ENCODE assay signal across 15 cellular contexts in the genomic region with DNA sequence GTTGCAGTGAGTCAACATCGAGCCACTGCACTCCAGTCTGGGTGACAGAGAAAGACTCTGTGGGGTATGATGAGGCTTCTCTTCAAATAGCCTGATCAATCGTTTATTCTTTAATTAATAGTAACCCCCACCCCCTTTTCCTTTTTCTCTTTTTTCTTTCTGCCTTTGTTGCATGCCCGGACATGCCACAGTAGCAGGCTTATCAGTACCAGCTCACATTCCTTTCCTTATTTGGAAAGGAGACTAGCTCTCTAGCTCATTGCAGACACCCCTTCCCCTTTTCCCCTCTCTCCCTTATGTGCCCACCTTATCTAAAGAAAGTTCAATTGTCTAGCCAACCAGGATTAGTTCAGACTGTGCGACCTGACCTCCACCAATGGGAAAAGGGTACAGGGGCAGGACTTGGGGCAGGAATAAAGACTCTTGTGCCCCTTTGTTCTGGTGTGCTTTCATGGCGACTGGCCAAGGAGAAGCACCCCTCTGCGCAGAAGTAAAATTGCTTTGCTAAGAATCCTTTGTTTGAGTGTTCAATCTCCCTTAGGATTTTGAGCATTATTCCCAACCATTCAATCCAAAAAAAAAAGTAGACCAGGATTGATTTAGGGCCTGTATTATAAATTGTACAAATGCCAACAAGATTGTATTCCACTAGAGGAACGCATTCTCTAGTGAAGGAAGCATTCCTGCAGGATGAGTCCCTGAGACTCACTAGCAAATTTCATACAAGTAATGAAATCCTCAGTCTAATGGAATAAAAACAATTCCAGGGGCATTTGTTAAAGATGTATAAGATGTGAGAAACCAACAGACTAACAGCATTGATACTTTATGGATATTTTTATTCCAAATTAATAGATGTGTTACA.
A peak's percentile ranks its signal among the peaks of the same experiment; 100 is the strongest.
DNase-seq lines count a peak whose midpoint lies in the region; ATAC-seq, FAIRE-seq and TF ChIP-seq lines count a peak whose summit lies in the region.
"Had no signal": no experiment of that assay in that cellular context is flagged by ENCODE, and none has a peak within 500 bp of the region (broad histone marks: within the 10 kb centered on the region; RNA-seq: fewer than 3 reads in every experiment).

No MANE protein-coding gene starts in this region.

- H3K9ac ChIP-seq in GM23248 (no peak overlapping the region), adipocyte (ENCODE audit: low read length) (no peak overlapping the region), kidney (ENCODE audit: low read length in 2 of 2) (no peak overlapping the region)

- H3K4me3 ChIP-seq in GM23248: no peak overlapping the region
- H3K4me3 ChIP-seq in adipocyte (ENCODE audit: low read length): no peak overlapping the region
- H3K4me3 ChIP-seq in neuron (ENCODE audit: low read length): peak overlapping the region; percentile 68
- no peak overlapping the region for H3K4me3 ChIP-seq in kidney (ENCODE audit: low read length in 2 of 2)

- H3K36me3 ChIP-seq in GM23248 (ENCODE audit: low read depth) (no peaks in the 10 kb centered on the region), adipocyte (ENCODE audit: control insufficient read depth, insufficient read depth, low read length, severe bottlenecking) (no peaks in the 10 kb centered on the region), neuron (ENCODE audit: insufficient read depth, low read length) (no peaks in the 10 kb centered on the region), kidney (ENCODE audit: control insufficient read depth in 1 of 2, insufficient read depth in 2 of 2, low read length in 2 of 2) (no peaks in the 10 kb centered on the region)
- H3K36me3 ChIP-seq: BE2C had no signal

- intact Hi-C loops in left ventricle myocardium superior (cut with micrococcal nuclease): no loop called here
- intact Hi-C loops in kidney (cut with DNase I): no loop called here

- no peaks in the 10 kb centered on the region for H3K79me2 ChIP-seq in GM23248 (ENCODE audit: insufficient read depth)

- in situ Hi-C loops in GM23248 (cut with MboI): no loop called here

- DNase-seq in GM23248 (peak; percentile 11), adipocyte (ENCODE audit: low read depth) (peak; percentile 25), left ventricle myocardium superior (no peak), kidney (no peak), germinal center (ENCODE audit: low spot score) (no peak), DMS153 (lab: John Stamatoyannopoulos, UW) (no peak)
- DNase-seq: activated CD8-positive, alpha-beta memory T cell treated with anti-CD3 and anti-CD28 coated beads, Interleukin-2, amount 10 ng/mL, durations not matched to agents 7 days and 5 days; activated naive CD4-positive, alpha-beta T cell treated with anti-CD3 and anti-CD28 coated beads for 36 hours; BE2C; caudate nucleus; NCI-H187; NCI-H524 treated with DMSO at 0.1 percent for 48 hours; stimulated activated CD4-positive, alpha-beta T cell treated with anti-CD3 and anti-CD28 coated beads, Interleukin-12 subunit alpha, Interleukin-12 subunit beta, amount 100 ng/mL, for 4 hours had no signal

- H3K27me3 ChIP-seq in GM23248 (replicated peaks; ENCODE audit: insufficient read depth) (no peaks in the 10 kb centered on the region), adipocyte (replicated peaks; ENCODE audit: control insufficient read depth, insufficient read depth, low read length) (no peaks in the 10 kb centered on the region), neuron (ENCODE audit: insufficient read depth, low read length) (no peaks in the 10 kb centered on the region)
- H3K27me3 ChIP-seq: BE2C had no signal

- H3K27ac ChIP-seq in GM23248 (no peak overlapping the region), kidney (ENCODE audit: low read depth in 2 of 2, low read length in 2 of 2) (no peak overlapping the region)

- H3K4me2 ChIP-seq in GM23248 (ENCODE audit: unreplicated experiment): no peak overlapping the region

- no peaks in the 10 kb centered on the region for H4K20me1 ChIP-seq in GM23248 (ENCODE audit: insufficient read depth)

- no peak for TF ChIP-seq CTCF in kidney (IDR thresholded peaks at IDR 0.05; ENCODE audit: borderline replicate concordance, extremely low read depth, insufficient read depth)

- H3F3A ChIP-seq in GM23248 (ENCODE audit: insufficient read depth): no peaks in the 10 kb centered on the region

- no peak overlapping the region for H2AFZ ChIP-seq in GM23248
- no peak overlapping the region for H2AFZ ChIP-seq in neuron (ENCODE audit: low read depth, low read length)

- FAIRE-seq in kidney (lab: Jason Lieb, UNC): no peak

- no peaks in the 10 kb centered on the region for H3K9me2 ChIP-seq in GM23248 (ENCODE audit: insufficient read depth)

- 12 to 20% methylated on average over 7 of the region's 7 CpGs for WGBS in GM23248 (ENCODE audit: low coverage in 1 of 2, low lambda C conversion rate in 2 of 2, missing lambda C conversion rate in 2 of 2), 2 experiments

- ATAC-seq in left ventricle myocardium superior: peak; percentile 22
- ATAC-seq in GM19328 (IDR thresholded peaks at IDR 0.05; ENCODE audit: unreplicated experiment): no peak
- ATAC-seq: activated CD8-positive, alpha-beta memory T cell treated with anti-CD3 and anti-CD28 coated beads, Interleukin-2, amount 10 ng/mL, durations not matched to agents 7 days and 5 days had no signal

- no peaks in the 10 kb centered on the region for H3K4me1 ChIP-seq in GM23248 (ENCODE audit: insufficient read depth)
- H3K4me1 ChIP-seq in adipocyte (ENCODE audit: control insufficient read depth, insufficient read depth, low read length): no peaks in the 10 kb centered on the region
- peaks cover 17% of the 10 kb centered on the region for H3K4me1 ChIP-seq in neuron (ENCODE audit: insufficient read depth, low read length)
- H3K4me1 ChIP-seq in kidney (ENCODE audit: control insufficient read depth in 1 of 2, insufficient read depth in 1 of 2, low read depth in 1 of 2, low read length in 2 of 2): no peaks in the 10 kb centered on the region
- H3K4me1 ChIP-seq: BE2C had no signal

- H3K9me3 ChIP-seq in GM23248 (ENCODE audit: low read depth): no peaks in the 10 kb centered on the region
- H3K9me3 ChIP-seq in adipocyte (ENCODE audit: control insufficient read depth, low read length): peaks cover 6% of the 10 kb centered on the region
- no peaks in the 10 kb centered on the region for H3K9me3 ChIP-seq in neuron (ENCODE audit: low read length)
- H3K9me3 ChIP-seq in kidney (ENCODE audit: control insufficient read depth in 1 of 2, low read length in 2 of 2): no peaks in the 10 kb centered on the region
- H3K9me3 ChIP-seq: BE2C had no signal

Comparison
In these comparisons a context has a peak if more than half of its experiments do, and no peak if none do; other contexts are left out.
1. DNase-seq: peak in GM23248 (single experiment) and adipocyte (single experiment); none in left ventricle myocardium superior (single experiment), kidney (single experiment), germinal center (single experiment) and DMS153 (single experiment).